13 cellular contexts compared by ENCODE assay signal in the genomic region with DNA sequence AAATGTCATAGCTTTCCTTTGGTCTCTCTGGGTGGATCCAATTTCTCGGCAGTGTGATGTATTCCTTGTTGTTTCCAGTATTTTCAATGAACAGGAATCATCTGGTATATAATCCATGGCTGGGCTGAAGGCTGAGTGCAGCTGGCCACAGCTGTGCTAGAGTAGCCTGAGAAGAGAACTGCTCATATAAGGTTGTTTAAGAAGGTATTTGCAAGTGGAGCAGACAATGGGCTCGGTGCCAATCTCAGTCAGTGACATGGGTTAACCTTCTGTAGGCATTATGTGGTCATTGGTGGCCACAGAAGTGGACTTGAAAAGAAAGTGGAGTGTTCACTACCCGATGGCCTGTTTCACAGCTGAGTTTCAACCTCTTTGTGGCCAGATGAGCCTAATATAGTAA.
DNase-seq lines count a peak whose midpoint lies in the region; ATAC-seq and TF ChIP-seq lines count a peak whose summit lies in the region.
"Had no signal": no experiment of that assay in that cellular context is flagged by ENCODE, and none has a peak within 500 bp of the region (broad histone marks: within the 10 kb centered on the region; RNA-seq: fewer than 3 reads in every experiment).

No MANE protein-coding gene starts in this region.

- peaks cover 12% of the 10 kb centered on the region for H3K4me1 ChIP-seq in lower lobe of right lung

- no peaks in the 10 kb centered on the region for H3K9me3 ChIP-seq in lower lobe of right lung
- H3K9me3 ChIP-seq: tibial nerve had no signal

- H3K27ac ChIP-seq in coronary artery (peak overlapping the region; percentile 43 to 86), lower lobe of right lung (peak overlapping the region; percentile 66)

- H3K4me1 Mint-ChIP-seq in stimulated activated naive CD8-positive, alpha-beta T cell treated with anti-CD3 and anti-CD28 coated beads, Interleukin-15, amount 100 ng/mL, for 72 hours = no peaks in the 10 kb centered on the region
- H3K4me1 Mint-ChIP-seq in activated CD8-positive, alpha-beta T cell treated with anti-CD3 and anti-CD28 coated beads for 36 hours (ENCODE audit: low read depth) = no peaks in the 10 kb centered on the region
- H3K4me1 Mint-ChIP-seq: activated CD4-positive, alpha-beta memory T cell treated with anti-CD3 and anti-CD28 coated beads, Interleukin-2, amount 10 ng/mL, durations not matched to agents 7 days and 5 days; activated naive CD8-positive, alpha-beta T cell treated with anti-CD3 and anti-CD28 coated beads, Interleukin-2, amount 50 U/mL, for 24 hours had no signal

- ATAC-seq in lower lobe of right lung = peak; percentile 51 to 54
- ATAC-seq in stimulated activated naive CD8-positive, alpha-beta T cell treated with anti-CD3 and anti-CD28 coated beads, Interleukin-15, amount 100 ng/mL, for 72 hours = no peak
- ATAC-seq in activated CD8-positive, alpha-beta T cell treated with anti-CD3 and anti-CD28 coated beads for 36 hours = no peak
- no peak for ATAC-seq in HG03520 (IDR thresholded peaks at IDR 0.05; ENCODE audit: unreplicated experiment)
- ATAC-seq: activated naive CD8-positive, alpha-beta T cell treated with anti-CD3 and anti-CD28 coated beads, Interleukin-2, amount 50 U/mL, for 24 hours had no signal

- H3K36me3 ChIP-seq in lower lobe of right lung = no peaks in the 10 kb centered on the region
- H3K36me3 ChIP-seq: tibial nerve had no signal

- CTCF ChIA-PET in activated CD8-positive, alpha-beta T cell treated with anti-CD3 and anti-CD28 coated beads for 36 hours (lab: Charles Lee) = interaction anchor here (1.1 kb wide), 1 partner anchor 14 kb away, joined by 4 read pairs; no protein-coding TSS in a partner anchor

- H3K4me3 Mint-ChIP-seq in stimulated activated naive CD8-positive, alpha-beta T cell treated with anti-CD3 and anti-CD28 coated beads, Interleukin-15, amount 100 ng/mL, for 72 hours = no peak overlapping the region
- H3K4me3 Mint-ChIP-seq in activated CD8-positive, alpha-beta T cell treated with anti-CD3 and anti-CD28 coated beads for 36 hours = no peak overlapping the region
- H3K4me3 Mint-ChIP-seq: activated CD4-positive, alpha-beta memory T cell treated with anti-CD3 and anti-CD28 coated beads, Interleukin-2, amount 10 ng/mL, durations not matched to agents 7 days and 5 days; activated naive CD8-positive, alpha-beta T cell treated with anti-CD3 and anti-CD28 coated beads, Interleukin-2, amount 50 U/mL, for 24 hours had no signal

- H3K36me3 Mint-ChIP-seq in activated CD8-positive, alpha-beta T cell treated with anti-CD3 and anti-CD28 coated beads for 36 hours (ENCODE audit: low read depth) = no peaks in the 10 kb centered on the region

- H3K4me3 ChIP-seq in coronary artery (peak overlapping the region; percentile 10), lower lobe of right lung (no peak overlapping the region)
- H3K4me3 ChIP-seq: tibial nerve had no signal

- intact Hi-C loops in lower lobe of right lung (cut with DNase I) = no loop called here
- intact Hi-C loops in activated CD8-positive, alpha-beta T cell treated with anti-CD3 and anti-CD28 coated beads for 36 hours (cut with micrococcal nuclease) = no loop called here

- POLR2A ChIA-PET in activated CD8-positive, alpha-beta T cell treated with anti-CD3 and anti-CD28 coated beads for 36 hours (lab: Charles Lee) = no interaction called here

- H3K27me3 ChIP-seq in lower lobe of right lung (ENCODE audit: low read depth) = no peaks in the 10 kb centered on the region
- H3K27me3 ChIP-seq: tibial nerve had no signal

- TF ChIP-seq CTCF in coronary artery (IDR thresholded peaks at IDR 0.05) (no peak), lower lobe of right lung (IDR thresholded peaks at IDR 0.05) (no peak)
- no peak for TF ChIP-seq CTCF in activated CD8-positive, alpha-beta T cell treated with anti-CD3 and anti-CD28 coated beads for 36 hours (IDR thresholded peaks at IDR 0.05)

- H3K9me3 Mint-ChIP-seq in stimulated activated naive CD8-positive, alpha-beta T cell treated with anti-CD3 and anti-CD28 coated beads, Interleukin-15, amount 100 ng/mL, for 72 hours = no peaks in the 10 kb centered on the region
- H3K9me3 Mint-ChIP-seq in activated CD8-positive, alpha-beta T cell treated with anti-CD3 and anti-CD28 coated beads for 36 hours = no peaks in the 10 kb centered on the region
- H3K9me3 Mint-ChIP-seq: activated CD4-positive, alpha-beta memory T cell treated with anti-CD3 and anti-CD28 coated beads, Interleukin-2, amount 10 ng/mL, durations not matched to agents 7 days and 5 days; activated naive CD8-positive, alpha-beta T cell treated with anti-CD3 and anti-CD28 coated beads, Interleukin-2, amount 50 U/mL, for 24 hours had no signal

- no peak overlapping the region for H3K27ac Mint-ChIP-seq in stimulated activated naive CD8-positive, alpha-beta T cell treated with anti-CD3 and anti-CD28 coated beads, Interleukin-15, amount 100 ng/mL, for 72 hours
- no peak overlapping the region for H3K27ac Mint-ChIP-seq in activated CD8-positive, alpha-beta T cell treated with anti-CD3 and anti-CD28 coated beads for 36 hours
- H3K27ac Mint-ChIP-seq: activated CD4-positive, alpha-beta memory T cell treated with anti-CD3 and anti-CD28 coated beads, Interleukin-2, amount 10 ng/mL, durations not matched to agents 7 days and 5 days; activated naive CD8-positive, alpha-beta T cell treated with anti-CD3 and anti-CD28 coated beads, Interleukin-2, amount 50 U/mL, for 24 hours had no signal

- DNase-seq in HT-29 (ENCODE audit: low spot score) (peak; percentile 23), coronary artery (ENCODE audit: low spot score) (no peak), lower lobe of right lung (peak; percentile 49), smooth muscle cell of the brain vasculature (ENCODE audit: low read depth, low spot score) (peak; percentile 31), NCI-H1048 (lab: John Stamatoyannopoulos, UW) (no peak)
- DNase-seq in stimulated activated naive CD8-positive, alpha-beta T cell treated with anti-CD3 and anti-CD28 coated beads, Interleukin-15, amount 100 ng/mL, for 72 hours = no peak
- no peak for DNase-seq in activated CD8-positive, alpha-beta T cell treated with anti-CD3 and anti-CD28 coated beads for 36 hours
- DNase-seq: activated CD4-positive, alpha-beta memory T cell treated with anti-CD3 and anti-CD28 coated beads, Interleukin-2, amount 10 ng/mL, durations not matched to agents 7 days and 5 days; activated naive CD8-positive, alpha-beta T cell treated with anti-CD3 and anti-CD28 coated beads, Interleukin-2, amount 50 U/mL, for 24 hours; NCI-H510A; stimulated activated CD4-positive, alpha-beta T cell treated with anti-CD3 and anti-CD28 coated beads, Interleukin-2, amount 100 ng/mL, for 24 hours had no signal

- no peaks in the 10 kb centered on the region for H3K27me3 Mint-ChIP-seq in stimulated activated naive CD8-positive, alpha-beta T cell treated with anti-CD3 and anti-CD28 coated beads, Interleukin-15, amount 100 ng/mL, for 72 hours
- H3K27me3 Mint-ChIP-seq in activated CD8-positive, alpha-beta T cell treated with anti-CD3 and anti-CD28 coated beads for 36 hours = no peaks in the 10 kb centered on the region
- H3K27me3 Mint-ChIP-seq: activated CD4-positive, alpha-beta memory T cell treated with anti-CD3 and anti-CD28 coated beads, Interleukin-2, amount 10 ng/mL, durations not matched to agents 7 days and 5 days had no signal

Comparison
In these comparisons a context has a peak if more than half of its experiments do, and no peak if none do; other contexts are left out.
1. DNase-seq: peak in HT-29 (single experiment), lower lobe of right lung (single experiment) and smooth muscle cell of the brain vasculature (single experiment); none in coronary artery (single experiment), stimulated activated naive CD8-positive, alpha-beta T cell treated with anti-CD3 and anti-CD28 coated beads, Interleukin-15, amount 100 ng/mL, for 72 hours (0 of 2), activated CD8-positive, alpha-beta T cell treated with anti-CD3 and anti-CD28 coated beads for 36 hours (single experiment) and NCI-H1048 (single experiment).
2. ATAC-seq: peak in lower lobe of right lung (2 of 2); none in stimulated activated naive CD8-positive, alpha-beta T cell treated with anti-CD3 and anti-CD28 coated beads, Interleukin-15, amount 100 ng/mL, for 72 hours (single experiment), activated CD8-positive, alpha-beta T cell treated with anti-CD3 and anti-CD28 coated beads for 36 hours (single experiment) and HG03520 (single experiment).